ENCODE assay signal across 1 cellular context in the genomic region with DNA sequence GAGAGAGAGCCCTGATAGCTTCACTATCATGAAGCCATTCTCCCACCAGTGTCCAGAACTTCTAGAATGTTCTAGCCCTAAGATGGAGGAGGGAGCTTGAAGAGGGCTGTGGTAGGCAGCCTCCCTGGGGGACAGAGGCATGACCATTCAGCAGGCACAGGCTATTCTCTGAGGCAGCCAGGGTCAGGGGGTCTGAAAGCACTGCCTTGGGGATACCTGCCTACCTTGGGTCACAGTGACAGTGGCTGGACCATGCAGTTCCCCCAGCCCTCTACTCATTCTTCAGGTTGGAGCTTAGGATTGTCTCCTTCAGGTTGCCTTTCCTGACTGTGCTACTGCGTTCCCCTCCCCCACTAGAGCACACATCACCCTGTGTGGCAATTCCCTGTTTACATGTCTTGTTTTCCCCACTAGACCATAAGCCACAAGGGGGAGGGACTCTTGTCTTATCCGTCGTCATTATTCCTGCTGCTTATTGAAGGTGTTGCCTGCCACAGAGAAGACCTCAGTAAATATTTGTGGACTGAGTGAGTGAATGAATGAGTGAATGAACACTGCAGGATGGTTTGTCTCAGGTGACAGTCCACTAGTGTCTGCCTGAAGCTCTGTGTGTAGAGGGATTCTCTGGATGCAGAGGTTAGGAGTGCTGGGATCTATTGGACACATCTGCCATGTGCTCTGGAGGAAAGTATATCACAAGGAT.
TF ChIP-seq lines count a peak whose summit lies in the region.

No MANE protein-coding gene starts in this region.

TF ChIP-seq in HepG2, 621 proteins besides CTCF, POLR2A, EP300 and RAD21 (continued from another document and continues in another):
- TF ChIP-seq, protein P1, sequence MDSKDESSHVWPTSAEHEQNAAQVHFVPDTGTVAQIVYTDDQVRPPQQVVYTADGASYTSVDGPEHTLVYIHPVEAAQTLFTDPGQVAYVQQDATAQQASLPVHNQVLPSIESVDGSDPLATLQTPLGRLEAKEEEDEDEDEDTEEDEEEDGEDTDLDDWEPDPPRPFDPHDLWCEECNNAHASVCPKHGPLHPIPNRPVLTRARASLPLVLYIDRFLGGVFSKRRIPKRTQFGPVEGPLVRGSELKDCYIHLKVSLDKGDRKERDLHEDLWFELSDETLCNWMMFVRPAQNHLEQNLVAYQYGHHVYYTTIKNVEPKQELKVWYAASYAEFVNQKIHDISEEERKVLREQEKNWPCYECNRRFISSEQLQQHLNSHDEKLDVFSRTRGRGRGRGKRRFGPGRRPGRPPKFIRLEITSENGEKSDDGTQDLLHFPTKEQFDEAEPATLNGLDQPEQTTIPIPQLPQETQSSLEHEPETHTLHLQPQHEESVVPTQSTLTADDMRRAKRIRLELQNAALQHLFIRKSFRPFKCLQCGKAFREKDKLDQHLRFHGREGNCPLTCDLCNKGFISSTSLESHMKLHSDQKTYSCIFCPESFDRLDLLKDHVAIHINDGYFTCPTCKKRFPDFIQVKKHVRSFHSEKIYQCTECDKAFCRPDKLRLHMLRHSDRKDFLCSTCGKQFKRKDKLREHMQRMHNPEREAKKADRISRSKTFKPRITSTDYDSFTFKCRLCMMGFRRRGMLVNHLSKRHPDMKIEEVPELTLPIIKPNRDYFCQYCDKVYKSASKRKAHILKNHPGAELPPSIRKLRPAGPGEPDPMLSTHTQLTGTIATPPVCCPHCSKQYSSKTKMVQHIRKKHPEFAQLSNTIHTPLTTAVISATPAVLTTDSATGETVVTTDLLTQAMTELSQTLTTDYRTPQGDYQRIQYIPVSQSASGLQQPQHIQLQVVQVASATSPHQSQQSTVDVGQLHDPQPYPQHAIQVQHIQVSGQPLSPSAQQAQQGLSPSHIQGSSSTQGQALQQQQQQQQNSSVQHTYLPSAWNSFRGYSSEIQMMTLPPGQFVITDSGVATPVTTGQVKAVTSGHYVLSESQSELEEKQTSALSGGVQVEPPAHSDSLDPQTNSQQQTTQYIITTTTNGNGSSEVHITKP (CRISPR knock-in tag; IDR thresholded peaks at IDR 0.05; ENCODE audit: low read depth), result 0 out of 2 replicates have a peak, but pooled peaks have one; percentile 20
- TF ChIP-seq TSC22D2 (CRISPR knock-in tag; IDR thresholded peaks at IDR 0.05; ENCODE audit: borderline replicate concordance) (peak; percentile 33; the same call in 1 of the 2 replicates), ZKSCAN5 (CRISPR knock-in tag; IDR thresholded peaks at IDR 0.05) (no peak), ZC3H4 (CRISPR knock-in tag; IDR thresholded peaks at IDR 0.05; ENCODE audit: borderline replicate concordance) (no peak), KDM4B (CRISPR knock-in tag; IDR thresholded peaks at IDR 0.05) (peak; percentile 77; the same call in 1 of the 2 replicates), SIX4 (CRISPR knock-in tag; IDR thresholded peaks at IDR 0.05) (0 out of 2 replicates have a peak, but pooled peaks have one; percentile 30), ZNF331 (CRISPR knock-in tag; IDR thresholded peaks at IDR 0.05) (peak; percentile 78), CEBPG (CRISPR knock-in tag; IDR thresholded peaks at IDR 0.05) (peak; percentile 91), HNRNPUL1 (IDR thresholded peaks at IDR 0.05; ENCODE audit: low read depth, low read length) (no peak), FOXA3 (CRISPR knock-in tag; IDR thresholded peaks at IDR 0.05) (peak; percentile 99), MED13 (CRISPR knock-in tag; IDR thresholded peaks at IDR 0.05) (no peak), MEIS2 (CRISPR knock-in tag; IDR thresholded peaks at IDR 0.05) (0 out of 2 replicates have a peak, but pooled peaks have one; percentile 18), KDM5B (CRISPR knock-in tag; IDR thresholded peaks at IDR 0.05; ENCODE audit: borderline replicate concordance) (no peak), ZNF430 (CRISPR knock-in tag; IDR thresholded peaks at IDR 0.05) (0 out of 2 replicates have a peak, but pooled peaks have one; percentile 35), MIER3 (CRISPR knock-in tag; IDR thresholded peaks at IDR 0.05; ENCODE audit: borderline replicate concordance) (peak; percentile 91; the same call in 1 of the 2 replicates)
- TF ChIP-seq, protein P2, sequence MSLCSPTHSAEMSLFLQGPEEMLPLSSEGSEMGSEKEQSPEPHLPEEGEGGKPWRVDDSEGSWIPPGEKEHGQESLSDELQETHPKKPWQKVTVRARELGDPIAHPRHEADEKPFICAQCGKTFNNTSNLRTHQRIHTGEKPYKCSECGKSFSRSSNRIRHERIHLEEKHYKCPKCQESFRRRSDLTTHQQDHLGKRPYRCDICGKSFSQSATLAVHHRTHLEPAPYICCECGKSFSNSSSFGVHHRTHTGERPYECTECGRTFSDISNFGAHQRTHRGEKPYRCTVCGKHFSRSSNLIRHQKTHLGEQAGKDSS (CRISPR knock-in tag; IDR thresholded peaks at IDR 0.05; ENCODE audit: borderline replicate concordance, low read depth), result no peak
- TF ChIP-seq, protein P3, sequence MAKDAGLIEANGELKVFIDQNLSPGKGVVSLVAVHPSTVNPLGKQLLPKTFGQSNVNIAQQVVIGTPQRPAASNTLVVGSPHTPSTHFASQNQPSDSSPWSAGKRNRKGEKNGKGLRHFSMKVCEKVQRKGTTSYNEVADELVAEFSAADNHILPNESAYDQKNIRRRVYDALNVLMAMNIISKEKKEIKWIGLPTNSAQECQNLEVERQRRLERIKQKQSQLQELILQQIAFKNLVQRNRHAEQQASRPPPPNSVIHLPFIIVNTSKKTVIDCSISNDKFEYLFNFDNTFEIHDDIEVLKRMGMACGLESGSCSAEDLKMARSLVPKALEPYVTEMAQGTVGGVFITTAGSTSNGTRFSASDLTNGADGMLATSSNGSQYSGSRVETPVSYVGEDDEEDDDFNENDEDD (CRISPR knock-in tag; IDR thresholded peaks at IDR 0.05; ENCODE audit: borderline replicate concordance), result peak; percentile 15; the same call in 1 of the 2 replicates
- TF ChIP-seq, protein P4, sequence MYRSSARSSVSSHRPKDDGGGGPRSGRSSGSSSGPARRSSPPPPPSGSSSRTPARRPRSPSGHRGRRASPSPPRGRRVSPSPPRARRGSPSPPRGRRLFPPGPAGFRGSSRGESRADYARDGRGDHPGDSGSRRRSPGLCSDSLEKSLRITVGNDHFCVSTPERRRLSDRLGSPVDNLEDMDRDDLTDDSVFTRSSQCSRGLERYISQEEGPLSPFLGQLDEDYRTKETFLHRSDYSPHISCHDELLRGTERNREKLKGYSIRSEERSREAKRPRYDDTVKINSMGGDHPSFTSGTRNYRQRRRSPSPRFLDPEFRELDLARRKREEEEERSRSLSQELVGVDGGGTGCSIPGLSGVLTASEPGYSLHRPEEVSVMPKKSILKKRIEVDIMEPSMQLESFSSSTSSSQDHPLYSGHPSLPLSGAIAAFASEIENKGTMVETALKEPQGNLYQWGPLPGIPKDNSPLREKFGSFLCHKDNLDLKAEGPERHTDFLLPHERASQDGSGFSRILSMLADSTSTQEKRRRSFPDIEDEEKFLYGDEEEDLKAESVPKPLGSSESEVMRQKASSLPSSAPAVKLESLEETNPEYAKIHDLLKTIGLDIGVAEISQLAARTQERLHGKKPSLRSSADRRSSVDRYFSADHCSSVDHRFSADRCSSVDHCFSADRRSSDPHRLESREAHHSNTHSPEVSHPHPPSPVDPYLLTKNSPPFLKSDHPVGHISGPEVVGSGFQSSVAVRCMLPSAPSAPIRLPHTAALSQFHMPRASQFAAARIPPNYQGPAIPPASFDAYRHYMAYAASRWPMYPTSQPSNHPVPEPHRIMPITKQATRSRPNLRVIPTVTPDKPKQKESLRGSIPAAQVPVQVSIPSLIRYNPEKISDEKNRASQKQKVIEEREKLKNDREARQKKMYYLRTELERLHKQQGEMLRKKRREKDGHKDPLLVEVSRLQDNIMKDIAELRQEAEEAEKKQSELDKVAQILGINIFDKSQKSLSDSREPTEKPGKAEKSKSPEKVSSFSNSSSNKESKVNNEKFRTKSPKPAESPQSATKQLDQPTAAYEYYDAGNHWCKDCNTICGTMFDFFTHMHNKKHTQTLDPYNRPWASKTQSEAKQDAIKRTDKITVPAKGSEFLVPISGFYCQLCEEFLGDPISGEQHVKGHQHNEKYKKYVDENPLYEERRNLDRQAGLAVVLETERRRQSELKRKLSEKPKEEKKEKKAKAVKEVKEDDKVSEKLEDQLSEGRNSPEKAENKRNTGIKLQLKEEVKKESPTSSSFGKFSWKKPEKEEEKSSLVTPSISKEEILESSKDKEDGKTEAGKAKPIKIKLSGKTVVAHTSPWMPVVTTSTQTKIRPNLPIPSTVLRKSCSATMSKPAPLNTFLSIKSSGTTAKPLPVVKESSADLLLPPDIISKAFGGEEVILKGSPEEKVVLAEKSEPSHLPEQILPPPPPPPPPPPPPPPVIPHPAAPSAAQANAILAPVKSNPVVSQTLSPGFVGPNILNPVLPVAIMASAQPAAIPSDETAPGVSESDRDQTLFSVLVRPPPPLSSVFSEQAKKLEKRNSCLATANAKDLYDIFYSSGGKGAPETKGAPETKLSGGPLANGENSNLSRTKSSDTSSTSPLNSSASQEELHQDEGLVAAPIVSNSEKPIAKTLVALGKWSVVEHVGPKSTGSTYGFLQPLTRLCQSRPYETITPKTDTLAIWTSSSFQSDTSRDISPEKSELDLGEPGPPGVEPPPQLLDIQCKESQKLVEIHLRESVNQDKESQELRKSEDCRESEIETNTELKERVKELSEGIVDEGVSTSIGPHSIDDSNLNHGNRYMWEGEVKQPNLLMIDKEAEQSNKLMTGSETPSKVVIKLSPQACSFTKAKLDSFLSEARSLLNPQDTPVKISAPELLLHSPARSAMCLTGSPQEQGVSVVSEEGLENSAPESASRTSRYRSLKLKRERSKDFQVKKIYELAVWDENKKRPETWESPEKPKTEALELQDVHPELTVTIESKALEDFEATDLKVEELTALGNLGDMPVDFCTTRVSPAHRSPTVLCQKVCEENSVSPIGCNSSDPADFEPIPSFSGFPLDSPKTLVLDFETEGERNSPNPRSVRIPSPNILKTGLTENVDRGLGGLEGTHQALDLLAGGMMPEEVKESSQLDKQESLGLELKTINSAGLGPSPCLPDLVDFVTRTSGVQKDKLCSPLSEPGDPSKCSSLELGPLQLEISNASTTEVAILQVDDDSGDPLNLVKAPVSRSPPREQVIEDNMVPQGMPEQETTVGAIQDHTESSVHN (CRISPR knock-in tag; IDR thresholded peaks at IDR 0.05), result no peak
- TF ChIP-seq, protein P5, sequence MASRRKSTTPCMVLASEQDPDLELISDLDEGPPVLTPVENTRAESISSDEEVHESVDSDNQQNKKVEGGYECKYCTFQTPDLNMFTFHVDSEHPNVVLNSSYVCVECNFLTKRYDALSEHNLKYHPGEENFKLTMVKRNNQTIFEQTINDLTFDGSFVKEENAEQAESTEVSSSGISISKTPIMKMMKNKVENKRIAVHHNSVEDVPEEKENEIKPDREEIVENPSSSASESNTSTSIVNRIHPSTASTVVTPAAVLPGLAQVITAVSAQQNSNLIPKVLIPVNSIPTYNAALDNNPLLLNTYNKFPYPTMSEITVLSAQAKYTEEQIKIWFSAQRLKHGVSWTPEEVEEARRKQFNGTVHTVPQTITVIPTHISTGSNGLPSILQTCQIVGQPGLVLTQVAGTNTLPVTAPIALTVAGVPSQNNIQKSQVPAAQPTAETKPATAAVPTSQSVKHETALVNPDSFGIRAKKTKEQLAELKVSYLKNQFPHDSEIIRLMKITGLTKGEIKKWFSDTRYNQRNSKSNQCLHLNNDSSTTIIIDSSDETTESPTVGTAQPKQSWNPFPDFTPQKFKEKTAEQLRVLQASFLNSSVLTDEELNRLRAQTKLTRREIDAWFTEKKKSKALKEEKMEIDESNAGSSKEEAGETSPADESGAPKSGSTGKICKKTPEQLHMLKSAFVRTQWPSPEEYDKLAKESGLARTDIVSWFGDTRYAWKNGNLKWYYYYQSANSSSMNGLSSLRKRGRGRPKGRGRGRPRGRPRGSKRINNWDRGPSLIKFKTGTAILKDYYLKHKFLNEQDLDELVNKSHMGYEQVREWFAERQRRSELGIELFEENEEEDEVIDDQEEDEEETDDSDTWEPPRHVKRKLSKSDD (CRISPR knock-in tag; IDR thresholded peaks at IDR 0.05; ENCODE audit: low read depth), result 0 out of 2 replicates have a peak, but pooled peaks have one; percentile 39
- TF ChIP-seq, protein P6, sequence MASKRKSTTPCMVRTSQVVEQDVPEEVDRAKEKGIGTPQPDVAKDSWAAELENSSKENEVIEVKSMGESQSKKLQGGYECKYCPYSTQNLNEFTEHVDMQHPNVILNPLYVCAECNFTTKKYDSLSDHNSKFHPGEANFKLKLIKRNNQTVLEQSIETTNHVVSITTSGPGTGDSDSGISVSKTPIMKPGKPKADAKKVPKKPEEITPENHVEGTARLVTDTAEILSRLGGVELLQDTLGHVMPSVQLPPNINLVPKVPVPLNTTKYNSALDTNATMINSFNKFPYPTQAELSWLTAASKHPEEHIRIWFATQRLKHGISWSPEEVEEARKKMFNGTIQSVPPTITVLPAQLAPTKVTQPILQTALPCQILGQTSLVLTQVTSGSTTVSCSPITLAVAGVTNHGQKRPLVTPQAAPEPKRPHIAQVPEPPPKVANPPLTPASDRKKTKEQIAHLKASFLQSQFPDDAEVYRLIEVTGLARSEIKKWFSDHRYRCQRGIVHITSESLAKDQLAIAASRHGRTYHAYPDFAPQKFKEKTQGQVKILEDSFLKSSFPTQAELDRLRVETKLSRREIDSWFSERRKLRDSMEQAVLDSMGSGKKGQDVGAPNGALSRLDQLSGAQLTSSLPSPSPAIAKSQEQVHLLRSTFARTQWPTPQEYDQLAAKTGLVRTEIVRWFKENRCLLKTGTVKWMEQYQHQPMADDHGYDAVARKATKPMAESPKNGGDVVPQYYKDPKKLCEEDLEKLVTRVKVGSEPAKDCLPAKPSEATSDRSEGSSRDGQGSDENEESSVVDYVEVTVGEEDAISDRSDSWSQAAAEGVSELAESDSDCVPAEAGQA (IDR thresholded peaks at IDR 0.05; ENCODE audit: low read depth), result 0 out of 2 replicates have a peak, but pooled peaks have one; percentile 27
- TF ChIP-seq, protein P6 (CRISPR knock-in tag; IDR thresholded peaks at IDR 0.05; ENCODE audit: borderline replicate concordance), result no peak
